In genomic region chr21:16258834-16259611, GRCh38 we compare ENCODE assay signal across 25 cellular contexts.
"Had no signal": no experiment of that assay in that cellular context is flagged by ENCODE, and none has a peak within 500 bp of the region (broad histone marks: within the 10 kb centered on the region; RNA-seq: fewer than 3 reads in every experiment).

No MANE protein-coding gene starts in this region.

- H3K4me1 Mint-ChIP-seq: activated naive CD8-positive, alpha-beta T cell treated with anti-CD3 and anti-CD28 coated beads for 36 hours; immature natural killer cell; memory B cell; stimulated activated effector memory CD8-positive, alpha-beta T cell treated with anti-CD3 and anti-CD28 coated beads, Interleukin-12 subunit alpha, Interleukin-12 subunit beta, amount 100 ng/mL, for 72 hours; stimulated activated naive CD8-positive, alpha-beta T cell treated with anti-CD3 and anti-CD28 coated beads, Interleukin-15, amount 100 ng/mL, for 72 hours; T-helper 17 cell had no signal

- H3K36me3 Mint-ChIP-seq: activated naive CD8-positive, alpha-beta T cell treated with anti-CD3 and anti-CD28 coated beads for 36 hours; immature natural killer cell; memory B cell; stimulated activated effector memory CD8-positive, alpha-beta T cell treated with anti-CD3 and anti-CD28 coated beads, Interleukin-12 subunit alpha, Interleukin-12 subunit beta, amount 100 ng/mL, for 72 hours had no signal

- H3K27ac ChIP-seq: coronary artery, foreskin keratinocyte, hepatocyte, neural progenitor cell, right atrium auricular region, suprapubic skin, tibial nerve, uterus had no signal

- H3K4me2 ChIP-seq: hepatocyte, neural progenitor cell had no signal

- H3K27me3 ChIP-seq: foreskin keratinocyte, hepatocyte, neural progenitor cell, right atrium auricular region, suprapubic skin, tibial nerve, uterus had no signal

- H3K27me3 Mint-ChIP-seq: activated naive CD8-positive, alpha-beta T cell treated with anti-CD3 and anti-CD28 coated beads for 36 hours; memory B cell; stimulated activated naive CD8-positive, alpha-beta T cell treated with anti-CD3 and anti-CD28 coated beads, Interleukin-15, amount 100 ng/mL, for 72 hours; T-helper 17 cell had no signal

- H3K9me3 ChIP-seq: right atrium auricular region, suprapubic skin, tibial nerve, uterus had no signal

- DNase-seq: activated CD4-positive, alpha-beta T cell treated with anti-CD3 and anti-CD28 coated beads for 4 hours; activated CD4-positive, alpha-beta T cell treated with anti-CD3 and anti-CD28 coated beads, Interleukin-2, amount 50 U/mL, for 48 hours; activated CD4-positive, CD25-positive, alpha-beta regulatory T cell; activated CD8-positive, alpha-beta memory T cell treated with anti-CD3 and anti-CD28 coated beads, Interleukin-2, amount 50 U/mL, for 48 hours; activated naive CD4-positive, alpha-beta T cell treated with Interleukin-2 at 50 U/mL for 16 hours; activated naive CD8-positive, alpha-beta T cell treated with anti-CD3 and anti-CD28 coated beads for 36 hours; activated T-cell treated with anti-CD3 and anti-CD28 coated beads, Interleukin-2, amount 50 U/mL, for 4 hours; cerebellar nuclear complex; foreskin keratinocyte; immature natural killer cell; posterior cingulate gyrus; small intestine; stimulated activated CD4-positive, alpha-beta T cell treated with anti-CD3 and anti-CD28 coated beads, Interleukin-2, amount 100 ng/mL, for 24 hours; stimulated activated naive CD8-positive, alpha-beta T cell treated with anti-CD3 and anti-CD28 coated beads, Interleukin-15, amount 100 ng/mL, for 72 hours; SW 1271; T-helper 17 cell; uterus had no signal

- H3K4me3 ChIP-seq: coronary artery, hepatocyte, neural progenitor cell, right atrium auricular region, suprapubic skin, tibial nerve, uterus had no signal

- H3K4me1 ChIP-seq: foreskin keratinocyte, neural progenitor cell, right atrium auricular region, suprapubic skin had no signal

- H3K9ac ChIP-seq: neural progenitor cell had no signal

- H3K9me3 Mint-ChIP-seq: activated naive CD8-positive, alpha-beta T cell treated with anti-CD3 and anti-CD28 coated beads for 36 hours; activated T-cell treated with anti-CD3 and anti-CD28 coated beads, Interleukin-2, amount 50 U/mL, for 4 hours; memory B cell; stimulated activated effector memory CD8-positive, alpha-beta T cell treated with anti-CD3 and anti-CD28 coated beads, Interleukin-12 subunit alpha, Interleukin-12 subunit beta, amount 100 ng/mL, for 72 hours; stimulated activated naive CD8-positive, alpha-beta T cell treated with anti-CD3 and anti-CD28 coated beads, Interleukin-15, amount 100 ng/mL, for 72 hours had no signal

- H2AFZ ChIP-seq: hepatocyte, neural progenitor cell had no signal

- H3K4me3 Mint-ChIP-seq: activated naive CD8-positive, alpha-beta T cell treated with anti-CD3 and anti-CD28 coated beads for 36 hours; activated T-cell treated with anti-CD3 and anti-CD28 coated beads, Interleukin-2, amount 50 U/mL, for 4 hours; immature natural killer cell; memory B cell; neural progenitor cell; stimulated activated effector memory CD8-positive, alpha-beta T cell treated with anti-CD3 and anti-CD28 coated beads, Interleukin-12 subunit alpha, Interleukin-12 subunit beta, amount 100 ng/mL, for 72 hours; stimulated activated naive CD8-positive, alpha-beta T cell treated with anti-CD3 and anti-CD28 coated beads, Interleukin-15, amount 100 ng/mL, for 72 hours; T-helper 17 cell had no signal

- H3K79me2 ChIP-seq: hepatocyte had no signal

- H3K36me3 ChIP-seq: neural progenitor cell, right atrium auricular region, suprapubic skin, tibial nerve, uterus had no signal

- H3K27ac Mint-ChIP-seq: activated naive CD8-positive, alpha-beta T cell treated with anti-CD3 and anti-CD28 coated beads for 36 hours; immature natural killer cell; memory B cell; neural progenitor cell; stimulated activated effector memory CD8-positive, alpha-beta T cell treated with anti-CD3 and anti-CD28 coated beads, Interleukin-12 subunit alpha, Interleukin-12 subunit beta, amount 100 ng/mL, for 72 hours; stimulated activated naive CD8-positive, alpha-beta T cell treated with anti-CD3 and anti-CD28 coated beads, Interleukin-15, amount 100 ng/mL, for 72 hours; T-helper 17 cell had no signal

- ATAC-seq: activated T-cell treated with anti-CD3 and anti-CD28 coated beads, Interleukin-2, amount 50 U/mL, for 4 hours; foreskin keratinocyte; stimulated activated effector memory CD8-positive, alpha-beta T cell treated with anti-CD3 and anti-CD28 coated beads, Interleukin-12 subunit alpha, Interleukin-12 subunit beta, amount 100 ng/mL, for 72 hours; stimulated activated naive CD8-positive, alpha-beta T cell treated with anti-CD3 and anti-CD28 coated beads, Interleukin-15, amount 100 ng/mL, for 72 hours; T-helper 17 cell had no signal
